Comparison of ENCODE assay signal across 27 cellular contexts in the genomic region with DNA sequence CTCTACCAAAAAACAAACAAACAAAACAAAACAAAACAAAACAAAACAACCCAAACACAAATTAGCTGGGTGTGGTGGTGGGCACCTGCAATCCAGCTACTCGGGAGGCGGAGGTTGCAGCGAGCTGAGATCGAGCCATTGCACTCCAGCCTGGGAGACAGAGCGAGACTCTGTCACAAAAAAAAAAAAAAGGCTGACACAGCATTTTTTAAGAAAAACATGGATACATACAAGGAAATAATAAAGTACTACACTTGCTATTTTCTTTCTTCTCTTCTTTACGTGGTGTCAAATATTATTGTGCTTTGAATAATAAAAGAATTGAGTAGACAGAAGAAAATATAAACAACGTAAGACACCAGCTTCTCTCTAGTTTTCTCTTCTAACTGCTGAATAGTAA.
"Had no signal": no experiment of that assay in that cellular context is flagged by ENCODE, and none has a peak within 500 bp of the region (broad histone marks: within the 10 kb centered on the region; RNA-seq: fewer than 3 reads in every experiment).

No MANE protein-coding gene starts in this region.

- H3K27ac Mint-ChIP-seq: dendritic cell treated with granulocyte-macrophage colony-stimulating factor and Interleukin-4, amounts not matched to agents 40 ng/mL and 50 ng/mL, for 4 days; effector memory CD8-positive, alpha-beta T cell; endodermal cell; mesothelial cell of epicardium; naive B cell had no signal

- FAIRE-seq: endometrium, islet of Langerhans, keratinocyte had no signal

- H3K4me3 Mint-ChIP-seq: dendritic cell treated with granulocyte-macrophage colony-stimulating factor and Interleukin-4, amounts not matched to agents 40 ng/mL and 50 ng/mL, for 4 days; effector memory CD8-positive, alpha-beta T cell; endodermal cell; mesothelial cell of epicardium; naive B cell had no signal

- H3K4me1 ChIP-seq: esophagus squamous epithelium, gastrocnemius medialis, heart right ventricle, left lung, lower lobe of right lung had no signal

- DNase-seq: cortex of kidney; effector CD8-positive, alpha-beta T cell; effector memory CD8-positive, alpha-beta T cell; endodermal cell; erythroblast; esophagus squamous epithelium; foreskin fibroblast; foreskin melanocyte; gastrocnemius medialis; glutamatergic neuron; head of caudate nucleus; heart right ventricle; hippocampal formation; left cardiac atrium; left lung; left ventricle myocardium superior; lower lobe of right lung; mesenchymal stem cell; mucosa of descending colon; naive B cell had no signal

- H3K27ac ChIP-seq: epithelial cell of prostate, esophagus squamous epithelium, gastrocnemius medialis, heart right ventricle, left lung, lower lobe of right lung had no signal

- H3K9me3 ChIP-seq: esophagus squamous epithelium, gastrocnemius medialis, left lung, lower lobe of right lung, mucosa of descending colon had no signal

- H3K9me3 Mint-ChIP-seq: effector memory CD8-positive, alpha-beta T cell had no signal

- H3K36me3 Mint-ChIP-seq: mesothelial cell of epicardium, naive B cell had no signal

- ATAC-seq: effector memory CD8-positive, alpha-beta T cell; esophagus mucosa; gastrocnemius medialis; heart right ventricle; left cardiac atrium; left lung; left ventricle myocardium superior; lower lobe of right lung; mucosa of descending colon had no signal

- H3K27me3 ChIP-seq: esophagus squamous epithelium, gastrocnemius medialis had no signal

- H3K4me1 Mint-ChIP-seq: endodermal cell, mesothelial cell of epicardium, naive B cell had no signal

- H3K4me3 ChIP-seq: esophagus squamous epithelium, gastrocnemius medialis, heart right ventricle, left lung, lower lobe of right lung, mucosa of descending colon had no signal

- H3K36me3 ChIP-seq: esophagus squamous epithelium, gastrocnemius medialis, heart right ventricle, left lung, lower lobe of right lung had no signal
